8 cellular contexts compared by ENCODE assay signal in genomic region chr2:128309341-128310093, GRCh38. TPM values are rescaled to one million over a fixed set of nuclear protein-coding genes. Genes with fewer than 3 reads are reported as not detected.
DNase-seq lines count a peak whose midpoint lies in the region; TF ChIP-seq lines count a peak whose summit lies in the region.

No MANE protein-coding gene starts in this region.

- H3K27me3 ChIP-seq in AG04450 (ENCODE audit: control insufficient read depth, insufficient read depth, low read length): no peaks in the 10 kb centered on the region

- no peaks in the 10 kb centered on the region; the same call in 1 of the 2 replicates for H3K9me3 ChIP-seq in AG04450 (ENCODE audit: control insufficient read depth, insufficient read depth, low read length)

- peak; percentile 74 for DNase-seq in AG04450 (ENCODE audit: low read depth, low spot score)
- DNase-seq in NCI-H2029 (lab: John Stamatoyannopoulos, UW): peak; percentile 88
- DNase-seq in brain pericyte (ENCODE audit: low read depth, low spot score): peak; percentile 71
- DNase-seq in mucosa of gallbladder (ENCODE audit: low spot score): peak; percentile 71
- no peak for DNase-seq in GM20000 (ENCODE audit: low spot score)
- no peak for DNase-seq in NCI-H1048 (lab: John Stamatoyannopoulos, UW)
- DNase-seq in OCI-M1 (lab: John Stamatoyannopoulos, UW): no peak
- DNase-seq in NCI-H128 (lab: John Stamatoyannopoulos, UW; ENCODE audit: unreplicated experiment): no peak

- CTCF ChIA-PET in AG04450 (lab: Charles Lee): interaction anchor here (0.6 to 1.7 kb wide), 4 partner anchors 12 to 1247 kb away, joined by 3 to 7 read pairs (median 4); no protein-coding TSS in a partner anchor

- no peak for TF ChIP-seq CTCF in AG04450 (IDR thresholded peaks at IDR 0.05; ENCODE audit: low read depth, low read length)
- TF ChIP-seq CTCF in GM20000 (IDR thresholded peaks at IDR 0.05; ENCODE audit: extremely low read depth, missing control alignments): no peak

- POLR2A ChIA-PET in AG04450 (lab: Yijun Ruan, JAX): no interaction called here

- peak overlapping the region; percentile 90 for H3K27ac ChIP-seq in AG04450 (ENCODE audit: low read depth, low read length)

- H3K4me3 ChIP-seq in AG04450 (ENCODE audit: low read depth, low read length): no peak overlapping the region

RNA-seq across cellular contexts. Expression of gene HS6ST1, which starts 9.2 kb away (rescaled TPM):
- 22.4 and 34.1 TPM in 2 replicates for polyA plus RNA-seq in AG04450 (2011; rRNA removed)
- polyA minus RNA-seq in AG04450 (2011; rRNA and poly(A)+ RNA removed): 31.3 and 39.9 TPM in 2 replicates
- total RNA-seq in mucosa of gallbladder: 90.1 TPM

Comparison
In these comparisons a context has a peak if more than half of its experiments do, and no peak if none do; other contexts are left out.
1. DNase-seq: peak in AG04450 (single experiment), NCI-H2029 (single experiment), brain pericyte (single experiment) and mucosa of gallbladder (single experiment); none in GM20000 (single experiment), NCI-H1048 (single experiment), OCI-M1 (single experiment) and NCI-H128 (single experiment).